Comparison of ENCODE assay signal across 8 cellular contexts in genomic region chr7:66920256-66920655, GRCh38. TPM values are rescaled to one million over a fixed set of nuclear protein-coding genes. Genes with fewer than 3 reads are reported as not detected.
DNase-seq lines count a peak whose midpoint lies in the region; ATAC-seq and TF ChIP-seq lines count a peak whose summit lies in the region.

No MANE protein-coding gene starts in this region.

- no peak for TF ChIP-seq POLR2A in stomach (IDR thresholded peaks at IDR 0.05)

- POLR2A ChIA-PET in SK-N-SH (lab: Yijun Ruan, JAX), result interaction anchor here (1.0 to 1.9 kb wide), 2 partner anchors 76 to 265 kb away, joined by 5 to 8 read pairs; no protein-coding TSS in a partner anchor

- TF ChIP-seq EP300 in SK-N-SH (IDR thresholded peaks at IDR 0.05; ENCODE audit: borderline replicate concordance in 1 of 2, low read depth in 1 of 2, low read length in 1 of 2) (no peak), stomach (IDR thresholded peaks at IDR 0.05) (no peak)

- peaks cover 28% of the 10 kb centered on the region for H4K20me1 ChIP-seq in SK-N-SH (ENCODE audit: insufficient read depth)

- H3K36me3 ChIP-seq in SK-N-SH (replicated peaks in 1 of 2; ENCODE audit: control insufficient read depth in 1 of 2, insufficient read depth in 2 of 2, low read length in 1 of 2) (peaks cover 0 to under 1% of the 10 kb centered on the region in 2 experiments), stomach (peaks cover 0 to 16% (median 12%) of the 10 kb centered on the region in 4 donors)

- H3K9me3 ChIP-seq in SK-N-SH (no peaks in the 10 kb centered on the region), stomach (no peaks in the 10 kb centered on the region)

- H3K27me3 ChIP-seq in SK-N-SH (ENCODE audit: insufficient read depth), result no peaks in the 10 kb centered on the region
- no peaks in the 10 kb centered on the region for H3K27me3 ChIP-seq in stomach

- WGBS in SK-N-SH (ENCODE audit: low lambda C conversion rate), result 73% methylated on average over 3 of the region's 3 CpGs
- 76 to 87% (median 84%) methylated on average over 3 of the region's 3 CpGs for WGBS in stomach, 5 donors

- TF ChIP-seq CTCF in SK-N-SH (IDR thresholded peaks at IDR 0.05) (no peak), WI38 (IDR thresholded peaks at IDR 0.05; ENCODE audit: low read depth, low read length) (no peak), stomach (IDR thresholded peaks at IDR 0.05) (no peak)

- TF ChIP-seq RAD21 in SK-N-SH (IDR thresholded peaks at IDR 0.05; ENCODE audit: low read length), result no peak

- H3K4me1 ChIP-seq in SK-N-SH (ENCODE audit: control insufficient read depth in 1 of 2, insufficient read depth in 2 of 2, low read depth in 1 of 2, low read length in 1 of 2) (peaks cover 12 to 13% of the 10 kb centered on the region in 2 experiments; a peak in 2 of 4 replicates), stomach (peaks cover 15 to 43% (median 37%) of the 10 kb centered on the region in 4 donors)

- H3K4me3 ChIP-seq in SK-N-SH (ENCODE audit: low read depth in 2 of 2, low read length in 1 of 2) (peak overlapping the region; percentile 68 to 95; a peak in 3 of 4 replicates), WI38 (ENCODE audit: low read depth, low read length) (peak overlapping the region; percentile 89), iPS-11a (ENCODE audit: low read depth, low read length) (peak overlapping the region; percentile 100), stomach (peak overlapping the region; percentile 91 to 99 (median 98))

- H3K9me2 ChIP-seq in SK-N-SH, result no peaks in the 10 kb centered on the region

- CTCF ChIA-PET in SK-N-SH (lab: Yijun Ruan, JAX), result interaction anchor here (0.9 kb wide), 1 partner anchor 363 kb away, joined by 3 read pairs; no protein-coding TSS in a partner anchor

- H3K27ac ChIP-seq in SK-N-SH (ENCODE audit: low read depth in 2 of 2, low read length in 1 of 2) (no peak overlapping the region), stomach (peak overlapping the region in 3 of 5 donors; percentile 88 to 98 (median 93))

- peak overlapping the region; percentile 92 for H3K4me2 ChIP-seq in SK-N-SH

- peaks cover 3% of the 10 kb centered on the region for H3F3A ChIP-seq in SK-N-SH (replicated peaks; ENCODE audit: insufficient read depth)

- no peak; the same call in 2 of the 3 replicates for ATAC-seq in SK-N-SH treated with all-trans-retinoic acid at 6 μM for 48 hours
- no peak for ATAC-seq in GM19463 (IDR thresholded peaks at IDR 0.05; ENCODE audit: unreplicated experiment)

- peak overlapping the region; percentile 94; the same call in 1 of the 2 replicates for H3K9ac ChIP-seq in SK-N-SH

- intact Hi-C loops in stomach (cut with DNase I; ENCODE audit: low total_unique reads), result no loop called here

- DNase-seq in SK-N-SH, result no peak
- DNase-seq in stomach, result no peak
- DNase-seq in superior temporal gyrus (ENCODE audit: extremely low spot score), result no peak
- DNase-seq in activated gamma-delta T cell treated with Interleukin-2 at 50 U/mL for 16 hours, result no peak

- peak overlapping the region; percentile 92; the same call in 1 of the 2 replicates for H2AFZ ChIP-seq in SK-N-SH (ENCODE audit: low read depth)

- peaks cover 46% of the 10 kb centered on the region for H3K79me2 ChIP-seq in SK-N-SH (ENCODE audit: insufficient read depth)

TF ChIP-seq in SK-N-SH, 30 proteins besides CTCF, POLR2A, EP300 and RAD21 (continues in another document):
- no peak for TF ChIP-seq MAX (IDR thresholded peaks at IDR 0.05; ENCODE audit: low read depth)
- TF ChIP-seq YY1 (IDR thresholded peaks at IDR 0.05; ENCODE audit: low read depth), result no peak
- TF ChIP-seq, protein P1, sequence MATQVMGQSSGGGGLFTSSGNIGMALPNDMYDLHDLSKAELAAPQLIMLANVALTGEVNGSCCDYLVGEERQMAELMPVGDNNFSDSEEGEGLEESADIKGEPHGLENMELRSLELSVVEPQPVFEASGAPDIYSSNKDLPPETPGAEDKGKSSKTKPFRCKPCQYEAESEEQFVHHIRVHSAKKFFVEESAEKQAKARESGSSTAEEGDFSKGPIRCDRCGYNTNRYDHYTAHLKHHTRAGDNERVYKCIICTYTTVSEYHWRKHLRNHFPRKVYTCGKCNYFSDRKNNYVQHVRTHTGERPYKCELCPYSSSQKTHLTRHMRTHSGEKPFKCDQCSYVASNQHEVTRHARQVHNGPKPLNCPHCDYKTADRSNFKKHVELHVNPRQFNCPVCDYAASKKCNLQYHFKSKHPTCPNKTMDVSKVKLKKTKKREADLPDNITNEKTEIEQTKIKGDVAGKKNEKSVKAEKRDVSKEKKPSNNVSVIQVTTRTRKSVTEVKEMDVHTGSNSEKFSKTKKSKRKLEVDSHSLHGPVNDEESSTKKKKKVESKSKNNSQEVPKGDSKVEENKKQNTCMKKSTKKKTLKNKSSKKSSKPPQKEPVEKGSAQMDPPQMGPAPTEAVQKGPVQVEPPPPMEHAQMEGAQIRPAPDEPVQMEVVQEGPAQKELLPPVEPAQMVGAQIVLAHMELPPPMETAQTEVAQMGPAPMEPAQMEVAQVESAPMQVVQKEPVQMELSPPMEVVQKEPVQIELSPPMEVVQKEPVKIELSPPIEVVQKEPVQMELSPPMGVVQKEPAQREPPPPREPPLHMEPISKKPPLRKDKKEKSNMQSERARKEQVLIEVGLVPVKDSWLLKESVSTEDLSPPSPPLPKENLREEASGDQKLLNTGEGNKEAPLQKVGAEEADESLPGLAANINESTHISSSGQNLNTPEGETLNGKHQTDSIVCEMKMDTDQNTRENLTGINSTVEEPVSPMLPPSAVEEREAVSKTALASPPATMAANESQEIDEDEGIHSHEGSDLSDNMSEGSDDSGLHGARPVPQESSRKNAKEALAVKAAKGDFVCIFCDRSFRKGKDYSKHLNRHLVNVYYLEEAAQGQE (IDR thresholded peaks at IDR 0.05; ENCODE audit: low read depth, low read length), result no peak
- no peak for TF ChIP-seq SIN3A (IDR thresholded peaks at IDR 0.05; ENCODE audit: borderline replicate concordance, low read depth, low read length)
- TF ChIP-seq FOXJ3 (CRISPR knock-in tag; IDR thresholded peaks at IDR 0.05), result no peak
- no peak for TF ChIP-seq GATA2 (CRISPR knock-in tag; IDR thresholded peaks at IDR 0.05)
- TF ChIP-seq, protein P2, sequence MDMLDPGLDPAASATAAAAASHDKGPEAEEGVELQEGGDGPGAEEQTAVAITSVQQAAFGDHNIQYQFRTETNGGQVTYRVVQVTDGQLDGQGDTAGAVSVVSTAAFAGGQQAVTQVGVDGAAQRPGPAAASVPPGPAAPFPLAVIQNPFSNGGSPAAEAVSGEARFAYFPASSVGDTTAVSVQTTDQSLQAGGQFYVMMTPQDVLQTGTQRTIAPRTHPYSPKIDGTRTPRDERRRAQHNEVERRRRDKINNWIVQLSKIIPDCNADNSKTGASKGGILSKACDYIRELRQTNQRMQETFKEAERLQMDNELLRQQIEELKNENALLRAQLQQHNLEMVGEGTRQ (IDR thresholded peaks at IDR 0.05; ENCODE audit: borderline replicate concordance, low read depth, low read length), result no peak

TF ChIP-seq in SK-N-SH treated with all-trans-retinoic acid at 6 μM for 48 hours, 23 proteins besides CTCF, POLR2A, EP300 and RAD21 (continues in another document):
- no peak for TF ChIP-seq SNAI2 (CRISPR knock-in tag; IDR thresholded peaks at IDR 0.05)
- TF ChIP-seq ZFP30 (CRISPR knock-in tag; IDR thresholded peaks at IDR 0.05), result no peak
- TF ChIP-seq CREB5 (CRISPR knock-in tag; IDR thresholded peaks at IDR 0.05; ENCODE audit: low read depth), result no peak
- TF ChIP-seq CSRNP3 (CRISPR knock-in tag; IDR thresholded peaks at IDR 0.05), result no peak
- no peak for TF ChIP-seq ISL1 (CRISPR knock-in tag; IDR thresholded peaks at IDR 0.05)
- TF ChIP-seq PPARA (CRISPR knock-in tag; IDR thresholded peaks at IDR 0.05; ENCODE audit: borderline replicate concordance), result no peak
- TF ChIP-seq CSDC2 (CRISPR knock-in tag; IDR thresholded peaks at IDR 0.05), result no peak
- no peak for TF ChIP-seq TCF4 (CRISPR knock-in tag; IDR thresholded peaks at IDR 0.05; ENCODE audit: borderline replicate concordance)
- TF ChIP-seq OSR1 (CRISPR knock-in tag; IDR thresholded peaks at IDR 0.05), result no peak
- TF ChIP-seq GLIS3 (CRISPR knock-in tag; IDR thresholded peaks at IDR 0.05), result no peak
- TF ChIP-seq ZNF565 (CRISPR knock-in tag; conservative IDR thresholded peaks at IDR 0.05; ENCODE audit: low read depth), result no peak
- no peak for TF ChIP-seq ZFP3 (CRISPR knock-in tag; IDR thresholded peaks at IDR 0.05)
- TF ChIP-seq ZNF70 (CRISPR knock-in tag; IDR thresholded peaks at IDR 0.05), result no peak

RNA-seq across cellular contexts. Expression of gene TMEM248, which starts 0.8 kb away (rescaled TPM):
- polyA plus RNA-seq in SK-N-SH (2012; rRNA removed), result 146 and 185 TPM in 2 replicates
- polyA plus RNA-seq in SK-N-SH (2012; cell fraction: cytosol; rRNA removed), result 89.0 and 113 TPM in 2 replicates
- polyA plus RNA-seq in SK-N-SH (2012; cell fraction: nucleus; rRNA removed), result 84.6 and 136 TPM in 2 replicates
- 100 to 1,000 TPM; 100 to 157 (median 149) TPM for total RNA-seq in stomach
- 10 to 100 TPM; 20.3 to 26.3 (median 21.2) TPM for polyA plus RNA-seq in stomach

Comparison
In these comparisons a context has a peak if more than half of its experiments do, and no peak if none do; other contexts are left out.
1. H3K27ac ChIP-seq: peak in stomach (3 of 5); none in SK-N-SH (0 of 2).
2. Peak in every context shown above with its lines, with median percentiles within 50 percentile points of each other: H3K4me3 ChIP-seq.